In the genomic region with DNA sequence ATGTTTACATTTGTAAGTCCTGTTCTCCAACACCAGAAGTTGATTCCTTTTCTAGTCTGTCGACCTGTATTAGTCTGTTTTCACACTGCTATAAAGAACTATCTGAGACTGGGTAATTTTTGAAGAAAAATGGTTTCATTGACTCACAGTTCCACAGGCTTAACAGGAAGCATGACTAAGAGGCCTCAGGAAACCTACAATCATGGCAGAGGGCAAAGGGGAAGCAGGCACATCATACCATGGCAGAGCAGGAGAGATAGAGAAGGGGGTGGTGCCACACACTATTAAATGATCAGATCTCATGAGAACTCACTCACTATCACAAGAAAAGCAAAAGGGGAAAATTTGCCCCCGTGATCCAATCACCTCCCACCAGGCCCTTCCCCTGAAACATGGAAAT, we compare ENCODE assay signal across 11 cellular contexts.
DNase-seq lines count a peak whose midpoint lies in the region; ATAC-seq and TF ChIP-seq lines count a peak whose summit lies in the region.
"Had no signal": no experiment of that assay in that cellular context is flagged by ENCODE, and none has a peak within 500 bp of the region (broad histone marks: within the 10 kb centered on the region; RNA-seq: fewer than 3 reads in every experiment).

No MANE protein-coding gene starts in this region.

- H3K27ac ChIP-seq in brain microvascular endothelial cell (no peak overlapping the region), spleen (no peak overlapping the region)

- H3K4me3 ChIP-seq in NB4 (ENCODE audit: low read depth, low read length), result no peak overlapping the region
- H3K4me3 ChIP-seq in brain microvascular endothelial cell (ENCODE audit: low read depth, low read length), result no peak overlapping the region
- H3K4me3 ChIP-seq in spleen, result no peak overlapping the region

- 43 to 58% (median 52%) methylated on average over 2 of the region's 2 CpGs for WGBS in spleen, 5 donors

- H3K27ac Mint-ChIP-seq in activated CD4-positive, alpha-beta T cell treated with anti-CD3 and anti-CD28 coated beads, Interleukin-2, amount 10 ng/mL, durations not matched to agents 24 days and 14 days, result peak overlapping the region; percentile 55
- H3K27ac Mint-ChIP-seq: activated naive CD8-positive, alpha-beta T cell treated with anti-CD3 and anti-CD28 coated beads, Interleukin-2, amount 10 ng/mL, durations not matched to agents 7 days and 5 days; T-cell had no signal

- intact Hi-C loops in activated CD4-positive, alpha-beta T cell treated with anti-CD3 and anti-CD28 coated beads, Interleukin-2, amount 10 ng/mL, durations not matched to agents 24 days and 14 days (cut with micrococcal nuclease), result no loop called here
- intact Hi-C loops in spleen (cut with DNase I; ENCODE audit: low total_unique reads), result no loop called here

- ATAC-seq in HG03280 (IDR thresholded peaks at IDR 0.05; ENCODE audit: unreplicated experiment), result no peak

- no peaks in the 10 kb centered on the region for H3K36me3 Mint-ChIP-seq in activated CD4-positive, alpha-beta T cell treated with anti-CD3 and anti-CD28 coated beads, Interleukin-2, amount 10 ng/mL, durations not matched to agents 24 days and 14 days (ENCODE audit: low read depth)
- H3K36me3 Mint-ChIP-seq: T-cell had no signal

- no peak overlapping the region for H3K4me3 Mint-ChIP-seq in activated CD4-positive, alpha-beta T cell treated with anti-CD3 and anti-CD28 coated beads, Interleukin-2, amount 10 ng/mL, durations not matched to agents 24 days and 14 days
- H3K4me3 Mint-ChIP-seq: activated naive CD8-positive, alpha-beta T cell treated with anti-CD3 and anti-CD28 coated beads, Interleukin-2, amount 10 ng/mL, durations not matched to agents 7 days and 5 days; T-cell had no signal

- no peak for TF ChIP-seq POLR2A in NB4 (IDR thresholded peaks at IDR 0.05; ENCODE audit: extremely low read depth, insufficient read length)
- no peak for TF ChIP-seq POLR2A in spleen (IDR thresholded peaks at IDR 0.05)

- H3K36me3 ChIP-seq in brain microvascular endothelial cell (replicated peaks) (no peaks in the 10 kb centered on the region), spleen (no peaks in the 10 kb centered on the region)

- in situ Hi-C loops in brain microvascular endothelial cell (cut with HindIII; ENCODE audit: low pct_ligation_motif_present, low sequenced_read_pairs), result no loop called here

- TF ChIP-seq CTCF in NB4 (IDR thresholded peaks at IDR 0.05; ENCODE audit: low read depth, low read length), result no peak
- no peak for TF ChIP-seq CTCF in brain microvascular endothelial cell (IDR thresholded peaks at IDR 0.05; ENCODE audit: low read depth, low read length, missing control alignments)
- no peak for TF ChIP-seq CTCF in spleen (IDR thresholded peaks at IDR 0.05 in 8 of 11, conservative IDR thresholded peaks at IDR 0.05 in 3 of 11)

- H3K4me1 ChIP-seq in spleen, result peaks cover 0 to 6% (median 0%) of the 10 kb centered on the region in 6 donors

- H3K9me3 Mint-ChIP-seq in activated CD4-positive, alpha-beta T cell treated with anti-CD3 and anti-CD28 coated beads, Interleukin-2, amount 10 ng/mL, durations not matched to agents 24 days and 14 days, result peaks cover 3% of the 10 kb centered on the region
- H3K9me3 Mint-ChIP-seq: T-cell had no signal

- H3K4me1 Mint-ChIP-seq in activated CD4-positive, alpha-beta T cell treated with anti-CD3 and anti-CD28 coated beads, Interleukin-2, amount 10 ng/mL, durations not matched to agents 24 days and 14 days, result peaks cover 15% of the 10 kb centered on the region

- H3K9me3 ChIP-seq in spleen, result no peaks in the 10 kb centered on the region

- no peaks in the 10 kb centered on the region for H3K27me3 Mint-ChIP-seq in activated CD4-positive, alpha-beta T cell treated with anti-CD3 and anti-CD28 coated beads, Interleukin-2, amount 10 ng/mL, durations not matched to agents 24 days and 14 days

- DNase-seq in activated CD4-positive, alpha-beta T cell treated with anti-CD3 and anti-CD28 coated beads, Interleukin-2, amount 10 ng/mL, durations not matched to agents 24 days and 14 days, result no peak
- DNase-seq in activated CD4-positive, alpha-beta T cell treated with anti-CD3 and anti-CD28 coated beads for 1 hour, result no peak
- DNase-seq in NB4 (ENCODE audit: low read depth), result peak; percentile 88
- DNase-seq in brain microvascular endothelial cell, result peak; percentile 74
- peak; percentile 82 for DNase-seq in pulmonary artery endothelial cell (ENCODE audit: low read depth, low spot score)
- DNase-seq in NCI-H1930 (lab: John Stamatoyannopoulos, UW), result no peak
- DNase-seq in spleen, result no peak
- DNase-seq: activated naive CD8-positive, alpha-beta T cell treated with anti-CD3 and anti-CD28 coated beads, Interleukin-2, amount 10 ng/mL, durations not matched to agents 7 days and 5 days; NCI-H2081 treated with DMSO at 0.1 percent for 48 hours; T-cell had no signal

- H3K27me3 ChIP-seq in brain microvascular endothelial cell (replicated peaks) (no peaks in the 10 kb centered on the region), spleen (replicated peaks in 1 of 7) (no peaks in the 10 kb centered on the region)

Comparison
In these comparisons a context has a peak if more than half of its experiments do, and no peak if none do; other contexts are left out.
1. DNase-seq: peak in NB4 (single experiment), brain microvascular endothelial cell (single experiment) and pulmonary artery endothelial cell (single experiment); none in activated CD4-positive, alpha-beta T cell treated with anti-CD3 and anti-CD28 coated beads, Interleukin-2, amount 10 ng/mL, durations not matched to agents 24 days and 14 days (single experiment), activated CD4-positive, alpha-beta T cell treated with anti-CD3 and anti-CD28 coated beads for 1 hour (single experiment), NCI-H1930 (0 of 2) and spleen (single experiment).